ENCODE assay signal across 9 cellular contexts in genomic region chr6:27684264-27685211, GRCh38.
DNase-seq lines count a peak whose midpoint lies in the region; ATAC-seq and TF ChIP-seq lines count a peak whose summit lies in the region.
"Had no signal": no experiment of that assay in that cellular context is flagged by ENCODE, and none has a peak within 500 bp of the region (broad histone marks: within the 10 kb centered on the region; RNA-seq: fewer than 3 reads in every experiment).

No MANE protein-coding gene starts in this region.

- DNase-seq in Calu3 (peak; percentile 88), HUDEP-2 (lab: John Stamatoyannopoulos, UW; ENCODE audit: unreplicated experiment in 76 of 76) (peak in 70 of 76 experiments; percentile 25 to 95 (median 70)), RKO (ENCODE audit: low spot score) (peak; percentile 93), immature natural killer cell (peak; percentile 31 to 62 (median 37)), suprapubic skin (ENCODE audit: low spot score in 2 of 2) (no peak), gastrocnemius medialis (no peak)

- intact Hi-C loops in Calu3 (cut with micrococcal nuclease; ENCODE audit: unreplicated experiment): loop anchor here (5.0 to 10.0 kb wide), 4 partner anchors 67 to 390 kb away; no protein-coding TSS in a partner anchor
- intact Hi-C loops in gastrocnemius medialis (cut with DNase I; ENCODE audit: low total_unique reads): no loop called here

- TF ChIP-seq POLR2A in suprapubic skin (IDR thresholded peaks at IDR 0.05) (no peak), gastrocnemius medialis (IDR thresholded peaks at IDR 0.05) (no peak)

- H3K4me3 ChIP-seq in suprapubic skin (no peak overlapping the region), gastrocnemius medialis (no peak overlapping the region)

- H3K4me1 ChIP-seq in suprapubic skin: peaks cover 19% of the 10 kb centered on the region
- no peaks in the 10 kb centered on the region for H3K4me1 ChIP-seq in gastrocnemius medialis

- peaks cover 47% of the 10 kb centered on the region for H3K27me3 ChIP-seq in suprapubic skin
- H3K27me3 ChIP-seq in gastrocnemius medialis: peaks cover 29 to 63% (median 31%) of the 10 kb centered on the region in 3 donors

- no peak for TF ChIP-seq EP300 in suprapubic skin (IDR thresholded peaks at IDR 0.05)

- no peak for TF ChIP-seq CTCF in Calu3 (IDR thresholded peaks at IDR 0.05; ENCODE audit: unreplicated experiment)
- TF ChIP-seq CTCF in suprapubic skin (IDR thresholded peaks at IDR 0.05): no peak
- TF ChIP-seq CTCF in gastrocnemius medialis (IDR thresholded peaks at IDR 0.05 in 4 of 5, conservative IDR thresholded peaks at IDR 0.05 in 1 of 5): no peak

- peaks cover 14% of the 10 kb centered on the region for H3K4me1 Mint-ChIP-seq in Calu3 (ENCODE audit: low read depth, unreplicated experiment)
- peaks cover 12% of the 10 kb centered on the region for H3K4me1 Mint-ChIP-seq in activated T-helper 17 cell treated with anti-CD3 and anti-CD28 coated beads, Interleukin-2, amount 50 U/mL, for 72 hours
- H3K4me1 Mint-ChIP-seq in immature natural killer cell: peaks cover 28 to 39% of the 10 kb centered on the region in 2 donors

- ATAC-seq in activated T-helper 17 cell treated with anti-CD3 and anti-CD28 coated beads, Interleukin-2, amount 50 U/mL, for 72 hours (replicated peaks): peak; percentile 25
- no peak for ATAC-seq in HG03442 (IDR thresholded peaks at IDR 0.05; ENCODE audit: unreplicated experiment)
- no peak for ATAC-seq in gastrocnemius medialis

- CTCF ChIA-PET in Calu3 (lab: Charles Lee): interaction anchor here (0.6 to 1.7 kb wide), 12 partner anchors 9 to 372 kb away, joined by 3 to 7 read pairs (median 3); no protein-coding TSS in a partner anchor

- peaks cover 2% of the 10 kb centered on the region for H3K9me3 Mint-ChIP-seq in Calu3 (ENCODE audit: low read depth, unreplicated experiment)
- H3K9me3 Mint-ChIP-seq in activated T-helper 17 cell treated with anti-CD3 and anti-CD28 coated beads, Interleukin-2, amount 50 U/mL, for 72 hours: no peaks in the 10 kb centered on the region
- H3K9me3 Mint-ChIP-seq in immature natural killer cell: peaks cover 0 to 27% (median 12%) of the 10 kb centered on the region in 6 donors

- BruUV-seq in Calu3 (replicated peaks; lab: Mats Ljungman, UMichigan): TSS peak; percentile 100

- H3K4me3 Mint-ChIP-seq in Calu3 (ENCODE audit: low read depth, unreplicated experiment) (no peak overlapping the region), immature natural killer cell (no peak overlapping the region)
- H3K4me3 Mint-ChIP-seq in activated T-helper 17 cell treated with anti-CD3 and anti-CD28 coated beads, Interleukin-2, amount 50 U/mL, for 72 hours: peak overlapping the region; percentile 9

- H3K27ac Mint-ChIP-seq in Calu3 (ENCODE audit: unreplicated experiment) (peak overlapping the region; percentile 86), immature natural killer cell (peak overlapping the region in 2 of 6 donors; percentile 31 to 40)
- H3K27ac Mint-ChIP-seq in activated T-helper 17 cell treated with anti-CD3 and anti-CD28 coated beads, Interleukin-2, amount 50 U/mL, for 72 hours: peak overlapping the region; percentile 71

- H3K27me3 Mint-ChIP-seq in Calu3 (ENCODE audit: unreplicated experiment) (no peaks in the 10 kb centered on the region), immature natural killer cell (ENCODE audit: low read depth in 3 of 3) (peaks cover 59 to 76% (median 71%) of the 10 kb centered on the region in 3 donors)
- H3K27me3 Mint-ChIP-seq in activated T-helper 17 cell treated with anti-CD3 and anti-CD28 coated beads, Interleukin-2, amount 50 U/mL, for 72 hours: peaks cover 15% of the 10 kb centered on the region

- 48% methylated on average over 32 of the region's 34 CpGs for WGBS in suprapubic skin

- in situ Hi-C loops in gastrocnemius medialis (cut with MboI; ENCODE audit: low sequenced_read_pairs in 4 of 4): no loop called here

- no peaks in the 10 kb centered on the region for H3K36me3 ChIP-seq in suprapubic skin
- H3K36me3 ChIP-seq in gastrocnemius medialis: no peaks in the 10 kb centered on the region

- H3K9me3 ChIP-seq in suprapubic skin: no peaks in the 10 kb centered on the region
- H3K9me3 ChIP-seq in gastrocnemius medialis: no peaks in the 10 kb centered on the region

- H3K27ac ChIP-seq in suprapubic skin (no peak overlapping the region), gastrocnemius medialis (no peak overlapping the region)
- H3K27ac ChIP-seq: KMS-11 had no signal

- H3K36me3 Mint-ChIP-seq in Calu3 (ENCODE audit: insufficient read depth, unreplicated experiment): peaks cover 28% of the 10 kb centered on the region
- peaks cover 15% of the 10 kb centered on the region for H3K36me3 Mint-ChIP-seq in activated T-helper 17 cell treated with anti-CD3 and anti-CD28 coated beads, Interleukin-2, amount 50 U/mL, for 72 hours (ENCODE audit: low read depth)
- no peaks in the 10 kb centered on the region for H3K36me3 Mint-ChIP-seq in immature natural killer cell

Comparison
In these comparisons a context has a peak if more than half of its experiments do, and no peak if none do; other contexts are left out.
1. DNase-seq: peak in Calu3 (single experiment), HUDEP-2 (70 of 76), RKO (single experiment) and immature natural killer cell (3 of 3); none in suprapubic skin (0 of 2) and gastrocnemius medialis (0 of 2).